22 cellular contexts compared by ENCODE assay signal in genomic region chr3:36295206-36295760, GRCh38.
DNase-seq lines count a peak whose midpoint lies in the region; ATAC-seq and TF ChIP-seq lines count a peak whose summit lies in the region.
"Had no signal": no experiment of that assay in that cellular context is flagged by ENCODE, and none has a peak within 500 bp of the region (broad histone marks: within the 10 kb centered on the region; RNA-seq: fewer than 3 reads in every experiment).

No MANE protein-coding gene starts in this region.

- H3K4ac ChIP-seq in trophoblast cell (ENCODE audit: low read depth, low read length): no peak overlapping the region

- no peaks in the 10 kb centered on the region for H3K4me1 Mint-ChIP-seq in naive thymus-derived CD4-positive, alpha-beta T cell

- H3K18ac ChIP-seq in trophoblast cell (ENCODE audit: low read length): no peak overlapping the region

- POLR2A ChIA-PET in naive thymus-derived CD4-positive, alpha-beta T cell (lab: Charles Lee): no interaction called here

- H3K27ac ChIP-seq in foreskin keratinocyte (no peak overlapping the region), trophoblast cell (ENCODE audit: low read depth, low read length) (peak overlapping the region; percentile 78)
- H3K27ac ChIP-seq in naive thymus-derived CD4-positive, alpha-beta T cell (ENCODE audit: low read depth, low read length): no peak overlapping the region
- H3K27ac ChIP-seq: A549, SJCRH30 had no signal

- H2AFZ ChIP-seq in trophoblast cell (ENCODE audit: insufficient read depth, low read length, poor library complexity): no peak overlapping the region

- peaks cover 0 to 7% (median 0%) of the 10 kb centered on the region in 11 donors for H3K9me3 Mint-ChIP-seq in naive thymus-derived CD4-positive, alpha-beta T cell

- no peak overlapping the region for H2AK5ac ChIP-seq in trophoblast cell (ENCODE audit: low read length)

- H2BK5ac ChIP-seq in trophoblast cell (ENCODE audit: low read depth, low read length, poor library complexity): peak overlapping the region; percentile 56

- H3K27me3 ChIP-seq in foreskin keratinocyte (no peaks in the 10 kb centered on the region), trophoblast cell (ENCODE audit: insufficient read depth, low read length) (no peaks in the 10 kb centered on the region)
- H3K27me3 ChIP-seq in naive thymus-derived CD4-positive, alpha-beta T cell (ENCODE audit: control insufficient read depth in 2 of 2, insufficient read depth in 2 of 2, low read length in 2 of 2): no peaks in the 10 kb centered on the region
- H3K27me3 ChIP-seq: BE2C, SJCRH30 had no signal

- H3K4me1 ChIP-seq in foreskin keratinocyte: no peaks in the 10 kb centered on the region
- H3K4me1 ChIP-seq in trophoblast cell (ENCODE audit: control insufficient read depth in 1 of 2, insufficient read depth in 2 of 2, low read length in 2 of 2): peaks cover 0 to 6% of the 10 kb centered on the region in 2 experiments
- no peaks in the 10 kb centered on the region for H3K4me1 ChIP-seq in naive thymus-derived CD4-positive, alpha-beta T cell (ENCODE audit: control insufficient read depth in 2 of 2, insufficient read depth in 2 of 2, low read length in 2 of 2)
- H3K4me1 ChIP-seq: A549, BE2C, SJCRH30 had no signal

- no peak overlapping the region for H3K9ac ChIP-seq in trophoblast cell (ENCODE audit: low read length)

- H4K91ac ChIP-seq in trophoblast cell (ENCODE audit: low read depth, low read length): no peak overlapping the region

- H3K4me3 Mint-ChIP-seq in naive thymus-derived CD4-positive, alpha-beta T cell: no peak overlapping the region

- H3K36me3 Mint-ChIP-seq in naive thymus-derived CD4-positive, alpha-beta T cell: no peaks in the 10 kb centered on the region

- intact Hi-C loops in naive thymus-derived CD4-positive, alpha-beta T cell (cut with micrococcal nuclease): no loop called here

- no peaks in the 10 kb centered on the region for H3K36me3 ChIP-seq in trophoblast cell (ENCODE audit: control insufficient read depth in 1 of 2, insufficient read depth in 2 of 2, low read length in 2 of 2)
- H3K36me3 ChIP-seq in naive thymus-derived CD4-positive, alpha-beta T cell (ENCODE audit: control insufficient read depth in 2 of 3, insufficient read depth in 3 of 3, low read length in 3 of 3): no peaks in the 10 kb centered on the region
- H3K36me3 ChIP-seq: BE2C, SJCRH30 had no signal

- H3K4me3 ChIP-seq in trophoblast cell (ENCODE audit: low read depth, low read length): no peak overlapping the region
- H3K4me3 ChIP-seq in naive thymus-derived CD4-positive, alpha-beta T cell (ENCODE audit: low read length): no peak overlapping the region
- H3K4me3 ChIP-seq: A549, SJCRH30 had no signal

- DNase-seq in LHCN-M2 (ENCODE audit: low read depth): peak; percentile 65
- DNase-seq in amniotic epithelial cell (ENCODE audit: low read depth): peak; percentile 0
- peak; percentile 16 to 49 for DNase-seq in foreskin keratinocyte
- DNase-seq in trophoblast cell: peak; percentile 8 to 15
- DNase-seq in naive thymus-derived CD4-positive, alpha-beta T cell: no peak
- no peak for DNase-seq in T-helper 9 cell
- DNase-seq: BE2C, DMS53, GOT3, Kasumi-1, NCI-H1092, NCI-H1436, NCI-H187 treated with DMSO at 0.1 percent for 48 hours, NCI-H2171, NCI-H446, NCI-H526 treated with DMSO at 0.1 percent for 48 hours, OCI-M1, SJCRH30 had no signal

- no peak overlapping the region for H3K4me2 ChIP-seq in trophoblast cell (ENCODE audit: low read length)
- H3K4me2 ChIP-seq: A549 had no signal

- ATAC-seq in foreskin keratinocyte (no peak), GM21381 (IDR thresholded peaks at IDR 0.05; ENCODE audit: unreplicated experiment) (no peak), HG03521 (IDR thresholded peaks at IDR 0.05; ENCODE audit: unreplicated experiment) (no peak)
- no peak for ATAC-seq in naive thymus-derived CD4-positive, alpha-beta T cell
- ATAC-seq: A549, HCT116 had no signal

- no peak overlapping the region for H3K23ac ChIP-seq in trophoblast cell (ENCODE audit: low read length)

- H3K27ac Mint-ChIP-seq in naive thymus-derived CD4-positive, alpha-beta T cell: no peak overlapping the region

- no peak overlapping the region for H2BK12ac ChIP-seq in trophoblast cell (ENCODE audit: low read length)

- no peak overlapping the region for H4K12ac ChIP-seq in trophoblast cell (ENCODE audit: low read depth, low read length)

- peaks cover 17% of the 10 kb centered on the region for H3K79me1 ChIP-seq in trophoblast cell (ENCODE audit: low read length)

- peaks cover 0 to 6% (median 0%) of the 10 kb centered on the region in 5 donors for H3K27me3 Mint-ChIP-seq in naive thymus-derived CD4-positive, alpha-beta T cell

- no peaks in the 10 kb centered on the region for H3K9me3 ChIP-seq in trophoblast cell (ENCODE audit: insufficient read depth, low read depth, low read length)
- no peaks in the 10 kb centered on the region for H3K9me3 ChIP-seq in naive thymus-derived CD4-positive, alpha-beta T cell (ENCODE audit: control insufficient read depth in 2 of 3, low read length in 3 of 3)
- H3K9me3 ChIP-seq: A549, BE2C, SJCRH30 had no signal

- no peaks in the 10 kb centered on the region for H3K79me2 ChIP-seq in trophoblast cell (ENCODE audit: control insufficient read depth, insufficient read depth, low read length, poor library complexity)

- peak overlapping the region; percentile 22 for H2BK120ac ChIP-seq in trophoblast cell (ENCODE audit: insufficient read depth, low read length, poor library complexity)

- WGBS in trophoblast cell (ENCODE audit: extremely low coverage, insufficient coverage, insufficient read length): no CpG with 5 or more reads among the region's 1 CpG

- no peak for TF ChIP-seq CTCF in foreskin keratinocyte (conservative IDR thresholded peaks at IDR 0.05)

- no peak overlapping the region for H4K8ac ChIP-seq in trophoblast cell (ENCODE audit: low read depth, low read length)

- CTCF ChIA-PET in naive thymus-derived CD4-positive, alpha-beta T cell (lab: Charles Lee): no interaction called here

- H3K14ac ChIP-seq in trophoblast cell (ENCODE audit: low read length): no peak overlapping the region

Comparison
In these comparisons a context has a peak if more than half of its experiments do, and no peak if none do; other contexts are left out.
1. DNase-seq: peak in LHCN-M2 (single experiment), amniotic epithelial cell (single experiment), foreskin keratinocyte (2 of 2) and trophoblast cell (2 of 2); none in naive thymus-derived CD4-positive, alpha-beta T cell (0 of 9) and T-helper 9 cell (single experiment).